In genomic region chr6:134980846-134981245, GRCh38 we compare ENCODE assay signal across 1 cellular context.
TF ChIP-seq lines count a peak whose summit lies in the region.

No MANE protein-coding gene starts in this region.

TF ChIP-seq in K562, 482 proteins besides CTCF, POLR2A, EP300 and RAD21 (continued from another document and continues in another):
- TF ChIP-seq ZBTB34 (CRISPR knock-in tag; IDR thresholded peaks at IDR 0.05): no peak
- TF ChIP-seq ZFP30 (CRISPR knock-in tag; IDR thresholded peaks at IDR 0.05; ENCODE audit: borderline replicate concordance): no peak
- no peak for TF ChIP-seq ZNF655 (CRISPR knock-in tag; IDR thresholded peaks at IDR 0.05)
- TF ChIP-seq ZKSCAN8 (CRISPR knock-in tag; IDR thresholded peaks at IDR 0.05): 0 out of 2 replicates have a peak, but pooled peaks have one; percentile 37
- no peak for TF ChIP-seq HDGF (IDR thresholded peaks at IDR 0.05)
- TF ChIP-seq ESRRA (IDR thresholded peaks at IDR 0.05; ENCODE audit: borderline replicate concordance, low read depth): peak; percentile 83
- no peak for TF ChIP-seq RBM17 (IDR thresholded peaks at IDR 0.05; ENCODE audit: borderline replicate concordance, low read depth, low read length)
- TF ChIP-seq PML (IDR thresholded peaks at IDR 0.05; ENCODE audit: low read length): peak; percentile 56; the same call in 1 of the 2 replicates
- TF ChIP-seq EWSR1 (IDR thresholded peaks at IDR 0.05; ENCODE audit: borderline replicate concordance, low read depth, partially characterized antibody): no peak
- no peak for TF ChIP-seq ZBTB9 (CRISPR knock-in tag; IDR thresholded peaks at IDR 0.05)
- TF ChIP-seq CC2D1A (IDR thresholded peaks at IDR 0.05): peak; percentile 66; the same call in 1 of the 2 replicates
- peak; percentile 45 for TF ChIP-seq PKNOX1 (IDR thresholded peaks at IDR 0.05)
- no peak for TF ChIP-seq ZNF696 (CRISPR knock-in tag; conservative IDR thresholded peaks at IDR 0.05)
- TF ChIP-seq ZBTB12 (CRISPR knock-in tag; IDR thresholded peaks at IDR 0.05): no peak
- TF ChIP-seq NFE2 (IDR thresholded peaks at IDR 0.05; ENCODE audit: low read depth): peak; percentile 92
- TF ChIP-seq MTA1 (IDR thresholded peaks at IDR 0.05; ENCODE audit: borderline replicate concordance): peak; percentile 66; the same call in 1 of the 2 replicates
- TF ChIP-seq ZFP36 (IDR thresholded peaks at IDR 0.05; ENCODE audit: low read depth, low read length, partially characterized antibody): peak; percentile 4
- TF ChIP-seq TAL1 (IDR thresholded peaks at IDR 0.05): peak; percentile 64
- TF ChIP-seq RCOR1 (IDR thresholded peaks at IDR 0.05; ENCODE audit: borderline replicate concordance in 1 of 2, low read depth in 2 of 2, low read length in 2 of 2): peak in 1 of 2 experiments; percentile 85; a peak in 1 of 4 replicates
- peak; percentile 78 for TF ChIP-seq MAFG (tag; conservative IDR thresholded peaks at IDR 0.05)
- no peak for TF ChIP-seq ASH1L (IDR thresholded peaks at IDR 0.05; ENCODE audit: borderline replicate concordance, low read depth, partially characterized antibody)
- TF ChIP-seq GTF2E2 (tag; IDR thresholded peaks at IDR 0.05): 0 out of 2 replicates have a peak, but pooled peaks have one; percentile 35
- TF ChIP-seq NFIC (IDR thresholded peaks at IDR 0.05): peak; percentile 15; the same call in 1 of the 2 replicates
- TF ChIP-seq ZNF644 (tag; IDR thresholded peaks at IDR 0.05; ENCODE audit: low read depth): peak; percentile 43; the same call in 1 of the 2 replicates
- no peak for TF ChIP-seq MITF (IDR thresholded peaks at IDR 0.05)
- TF ChIP-seq PRDM10 (IDR thresholded peaks at IDR 0.05; ENCODE audit: partially characterized antibody): peak; percentile 45
- TF ChIP-seq NFE2L1 (tag; IDR thresholded peaks at IDR 0.05; ENCODE audit: borderline replicate concordance, low read depth): peak; percentile 34; the same call in 1 of the 2 replicates
- no peak for TF ChIP-seq ZSCAN32 (CRISPR knock-in tag; IDR thresholded peaks at IDR 0.05)
- TF ChIP-seq E2F8 (IDR thresholded peaks at IDR 0.05; ENCODE audit: low read depth, partially characterized antibody): peak; percentile 41
- peak; percentile 87 for TF ChIP-seq SOX6 (IDR thresholded peaks at IDR 0.05)
- TF ChIP-seq E2F1 (CRISPR knock-in tag; IDR thresholded peaks at IDR 0.05): no peak
- peak; percentile 88; the same call in 1 of the 2 replicates for TF ChIP-seq SMARCC2 (IDR thresholded peaks at IDR 0.05; ENCODE audit: low read depth)
- TF ChIP-seq DPF2 (IDR thresholded peaks at IDR 0.05): peak; percentile 95
- no peak for TF ChIP-seq KLF1 (tag; IDR thresholded peaks at IDR 0.05)
- TF ChIP-seq RNF2 (IDR thresholded peaks at IDR 0.05): no peak
- peak; percentile 62; the same call in 1 of the 2 replicates for TF ChIP-seq MAFK (IDR thresholded peaks at IDR 0.05; ENCODE audit: low read length)
- peak; percentile 77 for TF ChIP-seq HMBOX1 (IDR thresholded peaks at IDR 0.05)
- peak; percentile 52 for TF ChIP-seq FOSL1 (tag; conservative IDR thresholded peaks at IDR 0.05)
- no peak for TF ChIP-seq GABPB2 (CRISPR knock-in tag; conservative IDR thresholded peaks at IDR 0.05)
- TF ChIP-seq SMARCA4 (IDR thresholded peaks at IDR 0.05): peak; percentile 94
- TF ChIP-seq ZNF311 (CRISPR knock-in tag; IDR thresholded peaks at IDR 0.05): no peak
- 0 out of 4 replicates have a peak, but pooled peaks of 1 of the 2 experiments have one; percentile 57 for TF ChIP-seq ZNF639 (CRISPR knock-in tag; conservative IDR thresholded peaks at IDR 0.05 in 1 of 2, IDR thresholded peaks at IDR 0.05 in 1 of 2)
- no peak for TF ChIP-seq CBX2 (IDR thresholded peaks at IDR 0.05; ENCODE audit: insufficient read depth, low read length, poor library complexity, severe bottlenecking)
- TF ChIP-seq NR4A1 (CRISPR knock-in tag; IDR thresholded peaks at IDR 0.05): no peak
- TF ChIP-seq NR4A1 (tag; IDR thresholded peaks at IDR 0.05): no peak
- peak; percentile 28 to 71; a peak in 2 of 4 replicates for TF ChIP-seq TRIM24 (IDR thresholded peaks at IDR 0.05)
- peak; percentile 87; the same call in 1 of the 2 replicates for TF ChIP-seq GATAD2A (IDR thresholded peaks at IDR 0.05)
- TF ChIP-seq SREBF1 (IDR thresholded peaks at IDR 0.05; ENCODE audit: borderline replicate concordance, low read depth, low read length): no peak
